Comparison of ENCODE assay signal across 20 cellular contexts in the genomic region with DNA sequence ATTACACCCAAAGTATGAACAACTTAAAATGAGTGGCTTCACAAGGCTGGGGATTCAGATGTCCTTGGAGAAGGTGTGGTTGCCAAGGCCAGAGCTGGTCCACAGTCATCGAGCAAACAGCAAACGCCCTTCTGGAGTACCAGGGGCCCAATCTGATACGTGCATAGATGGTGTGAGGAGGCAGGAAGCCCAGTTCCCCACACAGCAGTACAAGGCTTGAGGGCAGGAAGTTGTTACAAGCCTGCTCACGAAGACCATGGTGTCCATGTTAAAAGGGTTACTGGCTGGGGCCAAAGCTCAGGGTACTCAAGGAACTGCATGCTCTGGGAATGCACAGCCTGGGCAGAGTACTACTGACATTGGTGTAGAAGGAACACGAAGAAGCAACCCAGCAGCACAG. TPM values are rescaled to one million over a fixed set of nuclear protein-coding genes. Genes with fewer than 3 reads are reported as not detected.
DNase-seq lines count a peak whose midpoint lies in the region; ATAC-seq and TF ChIP-seq lines count a peak whose summit lies in the region.
"Had no signal": no experiment of that assay in that cellular context is flagged by ENCODE, and none has a peak within 500 bp of the region (broad histone marks: within the 10 kb centered on the region; RNA-seq: fewer than 3 reads in every experiment).

No MANE protein-coding gene starts in this region.

- peaks cover 44% of the 10 kb centered on the region for H3K36me3 Mint-ChIP-seq in activated CD4-positive, alpha-beta T cell treated with anti-CD3 and anti-CD28 coated beads, Interleukin-2, amount 10 ng/mL, durations not matched to agents 24 days and 14 days (ENCODE audit: low read depth)
- H3K36me3 Mint-ChIP-seq in activated T-helper 17 cell treated with anti-CD3 and anti-CD28 coated beads, Interleukin-2, amount 50 U/mL, for 72 hours (ENCODE audit: low read depth) = peaks cover 40% of the 10 kb centered on the region
- H3K36me3 Mint-ChIP-seq in stimulated activated effector memory CD8-positive, alpha-beta T cell treated with anti-CD3 and anti-CD28 coated beads, Interleukin-12 subunit alpha, Interleukin-12 subunit beta, amount 100 ng/mL, for 72 hours = peaks cover 51% of the 10 kb centered on the region

- H3K4me2 ChIP-seq in Loucy (ENCODE audit: low read depth, low read length, poor library complexity, severe bottlenecking) = peak overlapping the region; percentile 36
- H3K4me2 ChIP-seq: hepatocyte had no signal

- peak overlapping the region; percentile 80 for H3K27ac Mint-ChIP-seq in activated CD4-positive, alpha-beta T cell treated with anti-CD3 and anti-CD28 coated beads, Interleukin-2, amount 10 ng/mL, durations not matched to agents 24 days and 14 days
- peak overlapping the region; percentile 21 for H3K27ac Mint-ChIP-seq in activated T-helper 17 cell treated with anti-CD3 and anti-CD28 coated beads, Interleukin-2, amount 50 U/mL, for 72 hours
- peak overlapping the region; percentile 73 for H3K27ac Mint-ChIP-seq in stimulated activated effector memory CD8-positive, alpha-beta T cell treated with anti-CD3 and anti-CD28 coated beads, Interleukin-12 subunit alpha, Interleukin-12 subunit beta, amount 100 ng/mL, for 72 hours
- H3K27ac Mint-ChIP-seq: activated B cell treated with CpG ODN at 0.5 μM for 24 hours had no signal

- H2AFZ ChIP-seq in Loucy (ENCODE audit: low read length) = peak overlapping the region; percentile 25; the same call in 1 of the 2 replicates
- H2AFZ ChIP-seq: hepatocyte had no signal

- TF ChIP-seq CTCF in Loucy (conservative IDR thresholded peaks at IDR 0.05; ENCODE audit: low read length) (no peak), upper lobe of right lung (IDR thresholded peaks at IDR 0.05) (no peak)

- DNase-seq in activated CD4-positive, alpha-beta T cell treated with anti-CD3 and anti-CD28 coated beads, Interleukin-2, amount 10 ng/mL, durations not matched to agents 24 days and 14 days = peak; percentile 73
- DNase-seq in activated CD4-positive, alpha-beta T cell treated with anti-CD3 and anti-CD28 coated beads for 4 hours = no peak
- no peak for DNase-seq in stimulated activated effector memory CD8-positive, alpha-beta T cell treated with anti-CD3 and anti-CD28 coated beads, Interleukin-12 subunit alpha, Interleukin-12 subunit beta, amount 100 ng/mL, for 72 hours (ENCODE audit: low spot score in 2 of 2)
- DNase-seq in kidney tubule cell (ENCODE audit: low spot score) (no peak), GF-D8 (lab: John Stamatoyannopoulos, UW) (no peak), upper lobe of right lung (no peak)
- DNase-seq: activated B cell treated with CpG ODN at 0.5 μM for 24 hours; activated effector memory CD4-positive, alpha-beta T cell treated with anti-CD3 and anti-CD28 coated beads, Interleukin-2, amount 50 U/mL, for 16 hours; central memory CD4-positive, alpha-beta T cell; erythroblast; foreskin keratinocyte; MM.1S; NCI-H1436 treated with DMSO at 0.1 percent for 48 hours; NCI-H524; SJCRH30 had no signal

- ATAC-seq in activated T-helper 17 cell treated with anti-CD3 and anti-CD28 coated beads, Interleukin-2, amount 50 U/mL, for 72 hours (replicated peaks) = no peak
- peak; percentile 42 for ATAC-seq in stimulated activated effector memory CD8-positive, alpha-beta T cell treated with anti-CD3 and anti-CD28 coated beads, Interleukin-12 subunit alpha, Interleukin-12 subunit beta, amount 100 ng/mL, for 72 hours
- ATAC-seq in upper lobe of right lung = no peak
- ATAC-seq: foreskin keratinocyte, Panc1 had no signal

- H3K27ac ChIP-seq in upper lobe of right lung = no peak overlapping the region
- H3K27ac ChIP-seq: foreskin keratinocyte, hepatocyte, SJCRH30, tibial nerve had no signal

- H3K9me3 ChIP-seq in Loucy (ENCODE audit: insufficient read depth, low read depth, low read length) (no peaks in the 10 kb centered on the region), upper lobe of right lung (no peaks in the 10 kb centered on the region)
- H3K9me3 ChIP-seq: SJCRH30 had no signal

- peaks cover 6% of the 10 kb centered on the region for H3K9me3 Mint-ChIP-seq in activated CD4-positive, alpha-beta T cell treated with anti-CD3 and anti-CD28 coated beads, Interleukin-2, amount 10 ng/mL, durations not matched to agents 24 days and 14 days
- no peaks in the 10 kb centered on the region for H3K9me3 Mint-ChIP-seq in activated T-helper 17 cell treated with anti-CD3 and anti-CD28 coated beads, Interleukin-2, amount 50 U/mL, for 72 hours
- no peaks in the 10 kb centered on the region for H3K9me3 Mint-ChIP-seq in stimulated activated effector memory CD8-positive, alpha-beta T cell treated with anti-CD3 and anti-CD28 coated beads, Interleukin-12 subunit alpha, Interleukin-12 subunit beta, amount 100 ng/mL, for 72 hours

- peaks cover 2% of the 10 kb centered on the region for H3K27me3 Mint-ChIP-seq in activated CD4-positive, alpha-beta T cell treated with anti-CD3 and anti-CD28 coated beads, Interleukin-2, amount 10 ng/mL, durations not matched to agents 24 days and 14 days
- no peaks in the 10 kb centered on the region for H3K27me3 Mint-ChIP-seq in activated T-helper 17 cell treated with anti-CD3 and anti-CD28 coated beads, Interleukin-2, amount 50 U/mL, for 72 hours
- H3K27me3 Mint-ChIP-seq: activated B cell treated with CpG ODN at 0.5 μM for 24 hours had no signal

- H3K4me1 Mint-ChIP-seq in activated CD4-positive, alpha-beta T cell treated with anti-CD3 and anti-CD28 coated beads, Interleukin-2, amount 10 ng/mL, durations not matched to agents 24 days and 14 days = peaks cover 41% of the 10 kb centered on the region
- H3K4me1 Mint-ChIP-seq in activated T-helper 17 cell treated with anti-CD3 and anti-CD28 coated beads, Interleukin-2, amount 50 U/mL, for 72 hours = peaks cover 28% of the 10 kb centered on the region
- peaks cover 42% of the 10 kb centered on the region for H3K4me1 Mint-ChIP-seq in stimulated activated effector memory CD8-positive, alpha-beta T cell treated with anti-CD3 and anti-CD28 coated beads, Interleukin-12 subunit alpha, Interleukin-12 subunit beta, amount 100 ng/mL, for 72 hours

- no peaks in the 10 kb centered on the region for H3K79me2 ChIP-seq in Loucy (ENCODE audit: insufficient read depth, low read length)
- H3K79me2 ChIP-seq: hepatocyte had no signal

- H3F3A ChIP-seq in Loucy (ENCODE audit: low read depth) = no peaks in the 10 kb centered on the region; the same call in 1 of the 2 replicates

- H4K20me1 ChIP-seq in Loucy (ENCODE audit: insufficient read depth, low read length, poor library complexity, severe bottlenecking) = no peaks in the 10 kb centered on the region

- no peaks in the 10 kb centered on the region for H3K36me3 ChIP-seq in Loucy (ENCODE audit: insufficient read depth, low read length)
- H3K36me3 ChIP-seq in upper lobe of right lung = peaks cover 8% of the 10 kb centered on the region

- H3K4me3 ChIP-seq in Loucy (ENCODE audit: low read length, poor library complexity, severe bottlenecking) (no peak overlapping the region), upper lobe of right lung (no peak overlapping the region)
- H3K4me3 ChIP-seq: hepatocyte, SJCRH30, tibial nerve had no signal

- no peak overlapping the region for H3K9ac ChIP-seq in Loucy (ENCODE audit: low read depth, low read length, poor library complexity, severe bottlenecking)

- H3K27me3 ChIP-seq in Loucy (ENCODE audit: insufficient read depth, low read length, poor library complexity, severe bottlenecking) (no peaks in the 10 kb centered on the region), upper lobe of right lung (no peaks in the 10 kb centered on the region)
- H3K27me3 ChIP-seq: foreskin keratinocyte, hepatocyte, SJCRH30, tibial nerve had no signal

- intact Hi-C loops in activated CD4-positive, alpha-beta T cell treated with anti-CD3 and anti-CD28 coated beads, Interleukin-2, amount 10 ng/mL, durations not matched to agents 24 days and 14 days (cut with micrococcal nuclease) = loop anchor here (5.0 kb wide), 3 partner anchors 368 to 658 kb away; partner anchors contain the start of gene PDSS1
- intact Hi-C loops in upper lobe of right lung (cut with DNase I) = no loop called here

- no peak overlapping the region for H3K4me3 Mint-ChIP-seq in activated CD4-positive, alpha-beta T cell treated with anti-CD3 and anti-CD28 coated beads, Interleukin-2, amount 10 ng/mL, durations not matched to agents 24 days and 14 days
- H3K4me3 Mint-ChIP-seq in activated T-helper 17 cell treated with anti-CD3 and anti-CD28 coated beads, Interleukin-2, amount 50 U/mL, for 72 hours = no peak overlapping the region
- no peak overlapping the region for H3K4me3 Mint-ChIP-seq in stimulated activated effector memory CD8-positive, alpha-beta T cell treated with anti-CD3 and anti-CD28 coated beads, Interleukin-12 subunit alpha, Interleukin-12 subunit beta, amount 100 ng/mL, for 72 hours
- H3K4me3 Mint-ChIP-seq: activated B cell treated with CpG ODN at 0.5 μM for 24 hours had no signal

- H3K4me1 ChIP-seq in Loucy (ENCODE audit: insufficient read depth, low read length, poor library complexity, severe bottlenecking) = peaks cover 16% of the 10 kb centered on the region
- no peaks in the 10 kb centered on the region for H3K4me1 ChIP-seq in upper lobe of right lung
- H3K4me1 ChIP-seq: SJCRH30 had no signal

- no peaks in the 10 kb centered on the region for H3K9me2 ChIP-seq in Loucy (replicated peaks; ENCODE audit: low read depth, low read length)

RNA-seq across cellular contexts. Expression of gene ANKRD26, which starts 4.6 kb away (rescaled TPM):
- 5.3 and 5.8 TPM in 2 replicates for total RNA-seq in activated CD4-positive, alpha-beta T cell treated with anti-CD3 and anti-CD28 coated beads, Interleukin-2, amount 10 ng/mL, durations not matched to agents 24 days and 14 days
- 1 to 10 TPM; 6.2 to 9.2 TPM for total RNA-seq in activated T-helper 17 cell treated with anti-CD3 and anti-CD28 coated beads, Interleukin-2, amount 50 U/mL, for 72 hours
- total RNA-seq in upper lobe of right lung = 6.7 TPM

RNA-seq across cellular contexts. Expression of gene YME1L1, which starts 49.3 kb away (rescaled TPM):
- total RNA-seq in activated CD4-positive, alpha-beta T cell treated with anti-CD3 and anti-CD28 coated beads, Interleukin-2, amount 10 ng/mL, durations not matched to agents 24 days and 14 days = 134 and 149 TPM in 2 replicates
- total RNA-seq in activated T-helper 17 cell treated with anti-CD3 and anti-CD28 coated beads, Interleukin-2, amount 50 U/mL, for 72 hours = 100 to 1,000 TPM; 111 to 123 TPM
- total RNA-seq in upper lobe of right lung = 81.1 TPM

RNA-seq across cellular contexts. Expression of gene MASTL, which starts 50.2 kb away (rescaled TPM):
- 34.0 and 34.5 TPM in 2 replicates for total RNA-seq in activated CD4-positive, alpha-beta T cell treated with anti-CD3 and anti-CD28 coated beads, Interleukin-2, amount 10 ng/mL, durations not matched to agents 24 days and 14 days
- 10 to 100 TPM; 31.4 to 39.9 TPM for total RNA-seq in activated T-helper 17 cell treated with anti-CD3 and anti-CD28 coated beads, Interleukin-2, amount 50 U/mL, for 72 hours
- 8.9 TPM for total RNA-seq in upper lobe of right lung

Comparison
In these comparisons a context has a peak if more than half of its experiments do, and no peak if none do; other contexts are left out.
1. H3K27ac Mint-ChIP-seq: peak in every context shown above with its lines; median percentile 80 in activated CD4-positive, alpha-beta T cell treated with anti-CD3 and anti-CD28 coated beads, Interleukin-2, amount 10 ng/mL, durations not matched to agents 24 days and 14 days; 73 in stimulated activated effector memory CD8-positive, alpha-beta T cell treated with anti-CD3 and anti-CD28 coated beads, Interleukin-12 subunit alpha, Interleukin-12 subunit beta, amount 100 ng/mL, for 72 hours; 21 in activated T-helper 17 cell treated with anti-CD3 and anti-CD28 coated beads, Interleukin-2, amount 50 U/mL, for 72 hours.